Comparison of ENCODE assay signal across 14 cellular contexts in the genomic region with DNA sequence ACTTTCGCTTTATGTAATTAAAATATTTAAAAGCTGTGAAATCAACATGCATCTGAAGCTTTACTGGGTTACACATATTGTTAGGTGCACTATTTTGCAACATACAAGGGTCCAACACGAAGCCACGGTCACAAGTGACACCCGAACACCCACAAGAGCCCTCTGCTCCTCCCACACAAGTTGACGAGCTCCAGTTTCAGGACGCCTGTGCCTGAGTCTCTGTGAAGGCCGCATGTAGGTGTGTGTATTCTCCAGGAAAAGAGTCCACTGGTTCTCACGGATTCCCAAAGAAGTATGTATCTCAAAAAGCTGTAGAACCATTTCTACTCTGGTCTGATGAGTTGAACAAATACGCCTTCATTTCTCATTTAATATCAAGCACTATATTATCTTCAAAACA. TPM values are rescaled to one million over a fixed set of nuclear protein-coding genes. Genes with fewer than 3 reads are reported as not detected.
A peak's percentile ranks its signal among the peaks of the same experiment; 100 is the strongest.
DNase-seq lines count a peak whose midpoint lies in the region; ATAC-seq and TF ChIP-seq lines count a peak whose summit lies in the region.
"Had no signal": no experiment of that assay in that cellular context is flagged by ENCODE, and none has a peak within 500 bp of the region (broad histone marks: within the 10 kb centered on the region; RNA-seq: fewer than 3 reads in every experiment).

No MANE protein-coding gene starts in this region.

- peak overlapping the region; percentile 17 for H3K4me3 Mint-ChIP-seq in activated T-cell treated with anti-CD3 and anti-CD28 coated beads, Interleukin-2, amount 50 U/mL, for 4 hours
- H3K4me3 Mint-ChIP-seq in activated T-helper 17 cell treated with anti-CD3 and anti-CD28 coated beads, Interleukin-2, amount 50 U/mL, for 72 hours: peak overlapping the region; percentile 78

- H3K27ac Mint-ChIP-seq in activated T-helper 17 cell treated with anti-CD3 and anti-CD28 coated beads, Interleukin-2, amount 50 U/mL, for 72 hours: peak overlapping the region; percentile 81

- H3K27ac ChIP-seq in HEK293 (ENCODE audit: extremely low read depth, low read depth, low read length): no peak overlapping the region
- H3K27ac ChIP-seq in skeletal muscle tissue (ENCODE audit: low read depth, low read length): peak overlapping the region; percentile 97
- no peak overlapping the region for H3K27ac ChIP-seq in WERI-Rb-1

- peak in 1 of 2 donors; percentile 6 for ATAC-seq in activated T-cell treated with anti-CD3 and anti-CD28 coated beads, Interleukin-2, amount 50 U/mL, for 4 hours
- ATAC-seq in activated T-helper 17 cell treated with anti-CD3 and anti-CD28 coated beads, Interleukin-2, amount 50 U/mL, for 72 hours (replicated peaks): no peak
- ATAC-seq in left colon: no peak
- ATAC-seq: HCT116 had no signal

- no peaks in the 10 kb centered on the region for H3K27me3 Mint-ChIP-seq in activated T-cell treated with anti-CD3 and anti-CD28 coated beads, Interleukin-2, amount 50 U/mL, for 4 hours (ENCODE audit: low read depth)
- no peaks in the 10 kb centered on the region for H3K27me3 Mint-ChIP-seq in activated T-helper 17 cell treated with anti-CD3 and anti-CD28 coated beads, Interleukin-2, amount 50 U/mL, for 72 hours

- POLR2A ChIA-PET in HEK293 (lab: Yijun Ruan, JAX): no interaction called here

- no peaks in the 10 kb centered on the region for H3K9me3 Mint-ChIP-seq in activated T-cell treated with anti-CD3 and anti-CD28 coated beads, Interleukin-2, amount 50 U/mL, for 4 hours
- H3K9me3 Mint-ChIP-seq in activated T-helper 17 cell treated with anti-CD3 and anti-CD28 coated beads, Interleukin-2, amount 50 U/mL, for 72 hours: no peaks in the 10 kb centered on the region

- intact Hi-C loops in left colon (cut with DNase I, micrococcal nuclease): no loop called here

- no peak for DNase-seq in activated T-cell treated with anti-CD3 and anti-CD28 coated beads, Interleukin-2, amount 50 U/mL, for 4 hours
- DNase-seq in activated T-cell treated with anti-CD3 and anti-CD28 coated beads, Interleukin-2, amount 50 U/mL, for 1 hour: no peak
- DNase-seq in OCI-M1 (lab: John Stamatoyannopoulos, UW): no peak
- no peak for DNase-seq in WERI-Rb-1
- DNase-seq in left colon: no peak
- DNase-seq: DMS53, IMR-90, NCI-H1436, NCI-H510A treated with DMSO at 0.1 percent for 48 hours, SHP77 had no signal

- CTCF ChIA-PET in HEK293 (lab: Yijun Ruan, JAX): no interaction called here

- H3K27me3 ChIP-seq in skeletal muscle tissue (ENCODE audit: control insufficient read depth in 3 of 3, insufficient read depth in 3 of 3, low read length in 3 of 3): no peaks in the 10 kb centered on the region
- no peaks in the 10 kb centered on the region for H3K27me3 ChIP-seq in WERI-Rb-1 (ENCODE audit: insufficient read depth, low read depth, severe bottlenecking)

- H3K9me3 ChIP-seq in HEK293 (ENCODE audit: control insufficient read depth, insufficient read depth, low read depth, low read length): no peaks in the 10 kb centered on the region
- no peaks in the 10 kb centered on the region for H3K9me3 ChIP-seq in skeletal muscle tissue (ENCODE audit: control insufficient read depth in 3 of 3, low read length in 3 of 3)
- H3K9me3 ChIP-seq in WERI-Rb-1 (ENCODE audit: severe bottlenecking): no peaks in the 10 kb centered on the region

- H3K4me1 Mint-ChIP-seq in activated T-cell treated with anti-CD3 and anti-CD28 coated beads, Interleukin-2, amount 50 U/mL, for 4 hours (ENCODE audit: low read depth): peaks cover 45% of the 10 kb centered on the region
- peaks cover 15% of the 10 kb centered on the region for H3K4me1 Mint-ChIP-seq in activated T-helper 17 cell treated with anti-CD3 and anti-CD28 coated beads, Interleukin-2, amount 50 U/mL, for 72 hours

- peaks cover 35% of the 10 kb centered on the region for H3K36me3 Mint-ChIP-seq in activated T-cell treated with anti-CD3 and anti-CD28 coated beads, Interleukin-2, amount 50 U/mL, for 4 hours (ENCODE audit: insufficient read depth)
- H3K36me3 Mint-ChIP-seq in activated T-helper 17 cell treated with anti-CD3 and anti-CD28 coated beads, Interleukin-2, amount 50 U/mL, for 72 hours (ENCODE audit: low read depth): peaks cover 81% of the 10 kb centered on the region

- peak overlapping the region; percentile 44 to 85 (median 78) for H3K9ac ChIP-seq in skeletal muscle tissue (ENCODE audit: low read depth in 1 of 3, low read length in 3 of 3)

- no peak overlapping the region for H3K4me3 ChIP-seq in HEK293 (ENCODE audit: low read depth, low read length)
- no peak overlapping the region for H3K4me3 ChIP-seq in skeletal muscle tissue (ENCODE audit: low read length in 3 of 3)
- no peak overlapping the region for H3K4me3 ChIP-seq in WERI-Rb-1 (ENCODE audit: low read depth, low read length)

- no peaks in the 10 kb centered on the region for H3K4me1 ChIP-seq in HEK293 (ENCODE audit: control insufficient read depth, insufficient read depth, low read length)
- peaks cover 58 to 79% (median 77%) of the 10 kb centered on the region in 3 donors for H3K4me1 ChIP-seq in skeletal muscle tissue (ENCODE audit: control insufficient read depth in 3 of 3, insufficient read depth in 3 of 3, low read length in 3 of 3)

- no peak for TF ChIP-seq CTCF in HEK293 (tag by site-specific recombination; IDR thresholded peaks at IDR 0.05)
- TF ChIP-seq CTCF in WERI-Rb-1 (IDR thresholded peaks at IDR 0.05; ENCODE audit: low read depth, low read length): no peak

- H3K36me3 ChIP-seq in HEK293 (ENCODE audit: control insufficient read depth in 2 of 2, insufficient read depth in 1 of 2, low read length in 2 of 2) (peaks cover 0 to 69% of the 10 kb centered on the region in 2 experiments), skeletal muscle tissue (ENCODE audit: control insufficient read depth in 3 of 3, insufficient read depth in 3 of 3, low read length in 3 of 3) (peaks cover 14 to 27% (median 23%) of the 10 kb centered on the region in 3 donors), WERI-Rb-1 (peaks cover 41% of the 10 kb centered on the region)

TF ChIP-seq in HEK293, 187 proteins besides CTCF, POLR2A, EP300 and RAD21 (continues in another document):
- no peak for TF ChIP-seq ZNF558 (tag by site-specific recombination; IDR thresholded peaks at IDR 0.05)
- TF ChIP-seq ZBTB26 (tag by site-specific recombination; optimal IDR thresholded peaks at IDR 0.05): no peak
- TF ChIP-seq GLI2 (tag by site-specific recombination; IDR thresholded peaks at IDR 0.05; ENCODE audit: borderline replicate concordance, low read depth): no peak
- TF ChIP-seq ZFHX2 (tag by site-specific recombination; conservative IDR thresholded peaks at IDR 0.05): 0 out of 2 replicates have a peak, but pooled peaks have one; percentile 6
- no peak for TF ChIP-seq ZFP69B (tag by site-specific recombination; IDR thresholded peaks at IDR 0.05)
- TF ChIP-seq ZNF398 (tag by site-specific recombination; IDR thresholded peaks at IDR 0.05): no peak

RNA-seq across cellular contexts. Expression of gene SLC15A4, which starts 12.0 kb away (rescaled TPM):
- 10 to 100 TPM; 15.8 to 19.8 (median 18.6) TPM for total RNA-seq in activated T-cell treated with anti-CD3 and anti-CD28 coated beads, Interleukin-2, amount 50 U/mL, for 4 hours
- 10 to 100 TPM; 25.2 to 34.2 TPM for total RNA-seq in activated T-helper 17 cell treated with anti-CD3 and anti-CD28 coated beads, Interleukin-2, amount 50 U/mL, for 72 hours
- 35.0 TPM for total RNA-seq in skeletal muscle tissue
- 10 to 100 TPM; 14.4 to 16.0 TPM for total RNA-seq in left colon

RNA-seq across cellular contexts. Expression of gene GLT1D1, which starts 41.5 kb away (rescaled TPM):
- total RNA-seq in activated T-cell treated with anti-CD3 and anti-CD28 coated beads, Interleukin-2, amount 50 U/mL, for 4 hours: under 1 TPM; 0.08 to 0.18 (median 0.15) TPM
- total RNA-seq in activated T-helper 17 cell treated with anti-CD3 and anti-CD28 coated beads, Interleukin-2, amount 50 U/mL, for 72 hours: not detected
- total RNA-seq in skeletal muscle tissue (0.52 TPM), left colon (not detected)
- total RNA-seq: IMR-90 had no signal
